In genomic region chr15:29822685-29823459, GRCh38 we compare ENCODE assay signal across 8 cellular contexts. TPM values are rescaled to one million over a fixed set of nuclear protein-coding genes. Genes with fewer than 3 reads are reported as not detected.
DNase-seq lines count a peak whose midpoint lies in the region; ATAC-seq and TF ChIP-seq lines count a peak whose summit lies in the region.

No MANE protein-coding gene starts in this region.

- H2BK15ac ChIP-seq in H9 (ENCODE audit: low read depth, low read length): no peak overlapping the region

- CTCF ChIA-PET in AG04450 (lab: Charles Lee): interaction anchor here (1.2 kb wide), 1 partner anchor 103 kb away, joined by 5 read pairs; no protein-coding TSS in a partner anchor

- H4K91ac ChIP-seq in H9 (ENCODE audit: insufficient read length, low read depth, low read length): no peak overlapping the region

- H3K4me2 ChIP-seq in H9 (ENCODE audit: insufficient read depth, insufficient read length, low read length): peak overlapping the region; percentile 97

- ATAC-seq in HG03565 (IDR thresholded peaks at IDR 0.05; ENCODE audit: unreplicated experiment): no peak

- peaks cover 20% of the 10 kb centered on the region; the same call in 1 of the 2 replicates for H3K79me2 ChIP-seq in H9 (ENCODE audit: insufficient read depth, low read length)

- H2BK20ac ChIP-seq in H9 (ENCODE audit: low read depth, low read length, poor library complexity, severe bottlenecking): no peak overlapping the region

- H3K27me3 ChIP-seq in AG04450 (ENCODE audit: control insufficient read depth, insufficient read depth, low read length): no peaks in the 10 kb centered on the region
- H3K27me3 ChIP-seq in H9 (ENCODE audit: insufficient read depth, low read length): no peaks in the 10 kb centered on the region

- DNase-seq in AG04450 (ENCODE audit: low read depth, low spot score) (peak; percentile 48), H9 (no peak), foreskin melanocyte (peak; percentile 68), KG1 (lab: John Stamatoyannopoulos, UW) (no peak), NCI-H446 treated with DMSO at 0.1 percent for 48 hours (lab: John Stamatoyannopoulos, UW) (no peak)

- H3K4ac ChIP-seq in H9 (ENCODE audit: low read depth, low read length): no peak overlapping the region

- H3K9me3 ChIP-seq in AG04450 (ENCODE audit: control insufficient read depth, insufficient read depth, low read length): no peaks in the 10 kb centered on the region; the same call in 1 of the 2 replicates
- no peaks in the 10 kb centered on the region for H3K9me3 ChIP-seq in H9 (ENCODE audit: control insufficient read depth, low read depth, low read length)

- peaks cover 2 to 6% (median 2%) of the 10 kb centered on the region in 3 experiments; a peak in 5 of 7 replicates for H3K36me3 Mint-ChIP-seq in H9 (ENCODE audit: insufficient read depth in 1 of 3, low read depth in 3 of 3)
- peaks cover 12% of the 10 kb centered on the region for H3K36me3 Mint-ChIP-seq in nephron (ENCODE audit: low read depth)

- H2BK5ac ChIP-seq in H9 (ENCODE audit: insufficient read length, low read length): no peak overlapping the region

- no peak overlapping the region for H4K8ac ChIP-seq in H9 (replicated peaks; ENCODE audit: insufficient read length, low read depth, low read length)

- peaks cover 20 to 27% of the 10 kb centered on the region in 2 experiments for H3K4me1 Mint-ChIP-seq in H9
- H3K4me1 Mint-ChIP-seq in nephron: peaks cover 29% of the 10 kb centered on the region

- H4K20me1 ChIP-seq in H9 (ENCODE audit: control insufficient read depth, insufficient read depth, insufficient read length): no peaks in the 10 kb centered on the region

- peaks cover 3% of the 10 kb centered on the region for H3K4me1 ChIP-seq in H9 (ENCODE audit: insufficient read depth, low read length)

- WGBS in H9 (ENCODE audit: extremely low coverage, insufficient read length, low lambda C conversion rate): no CpG with 5 or more reads among the region's 31 CpGs

- no peak overlapping the region for H3T11ph ChIP-seq in H9 (ENCODE audit: low read length)

- no peak overlapping the region for H2AFZ ChIP-seq in H9 (ENCODE audit: low read length)

- no peak overlapping the region for H2BK12ac ChIP-seq in H9 (ENCODE audit: insufficient read length, low read depth, low read length)

- H3K4me3 ChIP-seq in AG04450 (ENCODE audit: low read depth, low read length): peak overlapping the region; percentile 70
- H3K4me3 ChIP-seq in WI38 (ENCODE audit: low read depth, low read length): peak overlapping the region; percentile 67

- H3K9ac ChIP-seq in H9 (ENCODE audit: extremely low read depth, insufficient read length, low read length): peak overlapping the region; percentile 64

- H3K27me3 Mint-ChIP-seq in H9 (ENCODE audit: low read depth) (peaks cover 6% of the 10 kb centered on the region), nephron (ENCODE audit: low read depth) (no peaks in the 10 kb centered on the region)

- no peaks in the 10 kb centered on the region for H3K9me3 Mint-ChIP-seq in H9
- H3K9me3 Mint-ChIP-seq in nephron: no peaks in the 10 kb centered on the region

- peak overlapping the region; percentile 59 for H3K18ac ChIP-seq in H9 (ENCODE audit: insufficient read length, low read depth, low read length)

- no peak overlapping the region for H3K23ac ChIP-seq in H9 (ENCODE audit: insufficient read length, low read depth, low read length)

- H2AK5ac ChIP-seq in H9 (ENCODE audit: insufficient read length, low read length): no peak overlapping the region

- peak overlapping the region; percentile 87 for H3K14ac ChIP-seq in H9 (ENCODE audit: insufficient read depth, low read length)

- POLR2A ChIA-PET in AG04450 (lab: Yijun Ruan, JAX): interaction anchor here (0.6 to 1.3 kb wide), 4 partner anchors 60 to 252 kb away, joined by 3 to 8 read pairs (median 6); no protein-coding TSS in a partner anchor

- no peak overlapping the region for H2BK120ac ChIP-seq in H9 (ENCODE audit: low read depth, low read length, poor library complexity, severe bottlenecking)

- peak overlapping the region; percentile 78 for H4K5ac ChIP-seq in H9 (ENCODE audit: insufficient read length, low read depth, low read length)

- TF ChIP-seq CTCF in AG04450 (IDR thresholded peaks at IDR 0.05; ENCODE audit: low read depth, low read length): no peak
- TF ChIP-seq CTCF in H9 (conservative IDR thresholded peaks at IDR 0.05): no peak
- TF ChIP-seq CTCF in WI38 (IDR thresholded peaks at IDR 0.05; ENCODE audit: low read depth, low read length): no peak
- no peak for TF ChIP-seq CTCF in nephron (IDR thresholded peaks at IDR 0.05; ENCODE audit: unreplicated experiment in 3 of 3)

- H3K27ac ChIP-seq in AG04450 (ENCODE audit: low read depth, low read length) (peak overlapping the region; percentile 86), H9 (ENCODE audit: insufficient read length, low read depth, low read length) (no peak overlapping the region)

- H3K4me3 Mint-ChIP-seq in H9: peak overlapping the region; percentile 87 to 89
- peak overlapping the region; percentile 93 to 96 (median 96) for H3K4me3 Mint-ChIP-seq in nephron

- no peaks in the 10 kb centered on the region for H3K79me1 ChIP-seq in H9 (ENCODE audit: insufficient read depth, low read depth, low read length, poor library complexity, severe bottlenecking)

- no peak overlapping the region for H3K56ac ChIP-seq in H9 (ENCODE audit: insufficient read length, low read depth, low read length)

- H3K27ac Mint-ChIP-seq in H9 (peak overlapping the region in 2 of 3 experiments; percentile 83 to 88; a peak in 4 of 7 replicates), nephron (peak overlapping the region; percentile 80 to 98 (median 98))

- peaks cover 7% of the 10 kb centered on the region for H3K23me2 ChIP-seq in H9 (ENCODE audit: insufficient read length, low read depth, low read length, poor library complexity, severe bottlenecking)

RNA-seq across cellular contexts. Expression of gene TJP1, which starts 0.6 kb away (rescaled TPM):
- polyA plus RNA-seq in AG04450 (2011; rRNA removed): 72.7 and 99.6 TPM in 2 replicates
- polyA minus RNA-seq in AG04450 (2011; rRNA and poly(A)+ RNA removed): 99.7 and 134 TPM in 2 replicates
- 136 and 140 TPM in 2 replicates for total RNA-seq in H9 (2021)

Comparison
In these comparisons a context has a peak if more than half of its experiments do, and no peak if none do; other contexts are left out.
1. DNase-seq: peak in AG04450 (single experiment) and foreskin melanocyte (single experiment); none in H9 (single experiment), KG1 (single experiment) and NCI-H446 treated with DMSO at 0.1 percent for 48 hours (single experiment).